17 cellular contexts compared by ENCODE assay signal in genomic region chrX:54564942-54565341, GRCh38.
"Had no signal": no experiment of that assay in that cellular context is flagged by ENCODE, and none has a peak within 500 bp of the region (broad histone marks: within the 10 kb centered on the region; RNA-seq: fewer than 3 reads in every experiment).

No MANE protein-coding gene starts in this region.

- H3K4me2 ChIP-seq: neural progenitor cell had no signal

- H3K9ac ChIP-seq: neural progenitor cell had no signal

- H2AFZ ChIP-seq: neural progenitor cell had no signal

- DNase-seq: activated CD8-positive, alpha-beta memory T cell treated with anti-CD3 and anti-CD28 coated beads, Interleukin-2, amount 50 U/mL, for 48 hours; activated gamma-delta T cell; activated T-cell treated with anti-CD3 and anti-CD28 coated beads, Interleukin-2, amount 50 U/mL, for 48 hours; adrenal gland; dermis blood vessel endothelial cell; immature natural killer cell; mesenchymal stem cell; naive thymus-derived CD4-positive, alpha-beta T cell; right lobe of liver; stimulated activated CD4-positive, alpha-beta T cell treated with anti-CD3 and anti-CD28 coated beads, Interleukin-4, amount 100 ng/mL, for 24 hours; T-helper 1 cell; T-helper 9 cell; testis had no signal

- H3K27me3 ChIP-seq: neural progenitor cell, right lobe of liver, testis had no signal

- H3K27ac ChIP-seq: adrenal gland, epithelial cell of prostate, neural progenitor cell, right lobe of liver, testis had no signal

- H3K9me3 ChIP-seq: adrenal gland, right lobe of liver, testis had no signal

- ATAC-seq: activated CD4-positive, CD25-positive, alpha-beta regulatory T cell treated with anti-CD3 and anti-CD28 coated beads, Interleukin-2, amount 50 U/mL, for 24 hours; naive thymus-derived CD4-positive, alpha-beta T cell; right lobe of liver; stimulated activated effector memory CD8-positive, alpha-beta T cell treated with anti-CD3 and anti-CD28 coated beads, Interleukin-12 subunit alpha, Interleukin-12 subunit beta, amount 100 ng/mL, for 72 hours had no signal

- H3K4me1 ChIP-seq: adrenal gland, neural progenitor cell, right lobe of liver, testis had no signal

- H3K36me3 ChIP-seq: neural progenitor cell had no signal

- H3K4me3 ChIP-seq: adrenal gland, neural progenitor cell, right lobe of liver, testis had no signal
